In the genomic region with DNA sequence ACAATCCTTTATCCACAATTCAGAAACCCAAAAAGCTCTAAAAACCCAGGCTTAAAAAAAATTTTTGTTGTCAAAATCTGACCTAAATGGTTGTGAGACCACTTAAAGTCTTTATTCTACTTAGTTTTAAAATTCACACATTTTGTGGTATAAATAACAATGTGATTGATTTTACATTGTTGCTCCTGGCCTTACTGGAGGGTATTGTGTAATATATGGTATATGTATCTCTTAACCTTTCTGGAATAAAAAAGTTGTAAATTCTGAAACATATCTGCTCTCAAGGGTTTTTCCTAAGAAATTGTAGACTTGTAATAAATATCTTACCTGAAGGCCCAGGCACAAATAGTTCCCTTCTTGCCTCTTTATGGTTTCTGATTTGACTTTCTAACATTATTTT, we compare ENCODE assay signal across 34 cellular contexts.
DNase-seq lines count a peak whose midpoint lies in the region; ATAC-seq, FAIRE-seq and TF ChIP-seq lines count a peak whose summit lies in the region.
"Had no signal": no experiment of that assay in that cellular context is flagged by ENCODE, and none has a peak within 500 bp of the region (broad histone marks: within the 10 kb centered on the region; RNA-seq: fewer than 3 reads in every experiment).

No MANE protein-coding gene starts in this region.

- no peak overlapping the region for H2BK120ac ChIP-seq in IMR-90 (ENCODE audit: low read depth, low read length)

- in situ Hi-C loops in HepG2 (cut with HindIII; ENCODE audit: extremely low pct_ligation_motif_present, low pct_unique_long_range_greater_than_20kb) = loop anchor here (5.0 kb wide), 1 partner anchor 195 kb away; no protein-coding TSS in a partner anchor
- in situ Hi-C loops in IMR-90 (cut with MboI; ENCODE audit: low sequenced_read_pairs) = loop anchor here (10.0 kb wide), 1 partner anchor 238 kb away; no protein-coding TSS in a partner anchor

- H3K4me3 ChIP-seq in HepG2 (replicated peaks in 1 of 3; ENCODE audit: insufficient read depth in 1 of 3, low read depth in 2 of 3, low read length in 3 of 3) = no peak overlapping the region
- no peak overlapping the region for H3K4me3 ChIP-seq in right lobe of liver
- H3K4me3 ChIP-seq in CD8-positive, alpha-beta T cell (ENCODE audit: low read depth, low read length) = no peak overlapping the region
- no peak overlapping the region for H3K4me3 ChIP-seq in IMR-90 (ENCODE audit: insufficient read depth, low read depth, low read length)
- H3K4me3 ChIP-seq: A549; BLaER1; BLaER1 treated with 17β-estradiol and CSF1 and Interleukin-3, amounts not matched to agents 10 nM and 100 nM had no signal

- no peak overlapping the region for H3K4ac ChIP-seq in IMR-90 (ENCODE audit: low read depth, low read length)

- H3K9ac ChIP-seq in HepG2 (ENCODE audit: insufficient read depth, low read depth, low read length) (no peak overlapping the region), IMR-90 (ENCODE audit: low read depth, low read length) (no peak overlapping the region)
- H3K9ac ChIP-seq: BLaER1; BLaER1 treated with 17β-estradiol and CSF1 and Interleukin-3, amounts not matched to agents 10 nM and 100 nM had no signal

- H3K14ac ChIP-seq in IMR-90 (replicated peaks; ENCODE audit: low read depth, low read length) = no peak overlapping the region

- H2BK20ac ChIP-seq in IMR-90 (ENCODE audit: low read depth, low read length) = no peak overlapping the region

- H3K4me3 Mint-ChIP-seq in CD8-positive, alpha-beta T cell = no peak overlapping the region
- H3K4me3 Mint-ChIP-seq: B cell; CD14-positive monocyte; CD4-positive, alpha-beta memory T cell; CD4-positive, alpha-beta T cell; CD4-positive, CD25-positive, alpha-beta regulatory T cell; CD8-positive, alpha-beta memory T cell had no signal

- H2AK5ac ChIP-seq in IMR-90 (ENCODE audit: low read depth, low read length) = no peak overlapping the region

- no peaks in the 10 kb centered on the region for H3K79me1 ChIP-seq in IMR-90 (ENCODE audit: low read depth in 1 of 2, low read length in 2 of 2)

- no peak for TF ChIP-seq RAD21 in HepG2 (CRISPR knock-in tag; IDR thresholded peaks at IDR 0.05)
- TF ChIP-seq RAD21 in IMR-90 (IDR thresholded peaks at IDR 0.05; ENCODE audit: low read length) = no peak

- H3K23ac ChIP-seq in IMR-90 (ENCODE audit: low read depth, low read length) = no peak overlapping the region

- H3K79me2 ChIP-seq in HepG2 (ENCODE audit: insufficient read depth, low read length) = no peaks in the 10 kb centered on the region

- H3K36me3 ChIP-seq in HepG2 (replicated peaks in 1 of 2; ENCODE audit: control insufficient read depth in 1 of 2, insufficient read depth in 2 of 2, low read length in 2 of 2) (no peaks in the 10 kb centered on the region), right lobe of liver (no peaks in the 10 kb centered on the region), IMR-90 (ENCODE audit: control insufficient read depth, insufficient read depth, low read length) (no peaks in the 10 kb centered on the region)
- no peaks in the 10 kb centered on the region for H3K36me3 ChIP-seq in CD8-positive, alpha-beta T cell (ENCODE audit: insufficient read depth, low read length)
- H3K36me3 ChIP-seq: BE2C; BLaER1; BLaER1 treated with 17β-estradiol and CSF1 and Interleukin-3, amounts not matched to agents 10 nM and 100 nM had no signal

- TF ChIP-seq POLR2A in HepG2 (IDR thresholded peaks at IDR 0.05; ENCODE audit: insufficient read depth in 1 of 2, low read depth in 2 of 2, low read length in 2 of 2) (no peak), right lobe of liver (IDR thresholded peaks at IDR 0.05) (no peak), IMR-90 (IDR thresholded peaks at IDR 0.05; ENCODE audit: low read depth, low read length) (no peak)

- no peak overlapping the region for H2BK15ac ChIP-seq in IMR-90 (ENCODE audit: low read depth, low read length)

- H3K27ac ChIP-seq in HepG2 (ENCODE audit: extremely low read length, insufficient read depth, low read length) (no peak overlapping the region), right lobe of liver (no peak overlapping the region), IMR-90 (ENCODE audit: insufficient read depth, low read length) (no peak overlapping the region)
- H3K27ac ChIP-seq in CD8-positive, alpha-beta T cell (ENCODE audit: low read depth, low read length) = no peak overlapping the region
- H3K27ac ChIP-seq: 22Rv1; A549; BLaER1; BLaER1 treated with 17β-estradiol and CSF1 and Interleukin-3, amounts not matched to agents 10 nM and 100 nM; C4-2B had no signal

- peaks cover 8% of the 10 kb centered on the region for H3K27me3 Mint-ChIP-seq in CD8-positive, alpha-beta T cell (ENCODE audit: low read depth)

- H3K9me3 Mint-ChIP-seq in CD8-positive, alpha-beta T cell = no peaks in the 10 kb centered on the region
- H3K9me3 Mint-ChIP-seq: CD4-positive, alpha-beta memory T cell; CD4-positive, alpha-beta T cell; CD8-positive, alpha-beta memory T cell had no signal

- no peaks in the 10 kb centered on the region for H3K36me3 Mint-ChIP-seq in CD8-positive, alpha-beta T cell
- H3K36me3 Mint-ChIP-seq: CD14-positive monocyte; CD4-positive, alpha-beta memory T cell; CD4-positive, CD25-positive, alpha-beta regulatory T cell; CD8-positive, alpha-beta memory T cell had no signal

- no peaks in the 10 kb centered on the region for H3K4me1 Mint-ChIP-seq in CD8-positive, alpha-beta T cell (ENCODE audit: low read depth)
- H3K4me1 Mint-ChIP-seq: B cell; CD14-positive monocyte; CD4-positive, alpha-beta memory T cell; CD4-positive, CD25-positive, alpha-beta regulatory T cell; CD8-positive, alpha-beta memory T cell had no signal

- H2AK9ac ChIP-seq in IMR-90 (replicated peaks; ENCODE audit: low read depth, low read length, poor library complexity) = no peak overlapping the region

- peak overlapping the region; percentile 14 for H3K27ac Mint-ChIP-seq in CD8-positive, alpha-beta T cell
- H3K27ac Mint-ChIP-seq: B cell; CD14-positive monocyte; CD4-positive, alpha-beta memory T cell; CD4-positive, alpha-beta T cell; CD4-positive, CD25-positive, alpha-beta regulatory T cell; CD8-positive, alpha-beta memory T cell had no signal

- no peaks in the 10 kb centered on the region for H3K9me1 ChIP-seq in IMR-90 (ENCODE audit: insufficient read depth, low read length)

- H3K18ac ChIP-seq in IMR-90 (ENCODE audit: low read depth, low read length) = no peak overlapping the region

- TF ChIP-seq EP300 in HepG2 (IDR thresholded peaks at IDR 0.05; ENCODE audit: low read depth in 2 of 2, low read length in 2 of 2) (no peak), HepG2 (CRISPR knock-in tag; IDR thresholded peaks at IDR 0.05; ENCODE audit: borderline replicate concordance) (no peak)

- H2BK5ac ChIP-seq in IMR-90 (ENCODE audit: low read depth, low read length, poor library complexity, severe bottlenecking) = no peak overlapping the region

- BruUV-seq in HepG2 (replicated peaks; lab: Mats Ljungman, UMichigan) (no TSS peak), IMR-90 (replicated peaks; lab: Mats Ljungman, UMichigan) (no TSS peak)

- H3K9me3 ChIP-seq in HepG2 (ENCODE audit: low read length) = no peaks in the 10 kb centered on the region
- no peaks in the 10 kb centered on the region for H3K9me3 ChIP-seq in right lobe of liver
- H3K9me3 ChIP-seq in CD8-positive, alpha-beta T cell (ENCODE audit: low read length) = no peaks in the 10 kb centered on the region
- peaks cover 2% of the 10 kb centered on the region; the same call in 1 of the 2 replicates for H3K9me3 ChIP-seq in IMR-90 (ENCODE audit: control insufficient read depth, insufficient read depth, low read length)
- H3K9me3 ChIP-seq: A549, BE2C, BLaER1, Caco-2 had no signal

- H4K5ac ChIP-seq in IMR-90 (ENCODE audit: low read depth, low read length) = no peak overlapping the region

- no peak for DNase-seq in HepG2 (ENCODE audit: low spot score)
- no peak for DNase-seq in right lobe of liver
- DNase-seq in CD8-positive, alpha-beta T cell = no peak
- no peak for DNase-seq in IMR-90
- DNase-seq in stimulated activated naive CD4-positive, alpha-beta T cell (lab: John Stamatoyannopoulos, UW) = no peak
- no peak for DNase-seq in NCI-H1436 treated with DMSO at 0.1 percent for 48 hours (lab: John Stamatoyannopoulos, UW)
- DNase-seq: 8988T; ACHN; AML-193; BE2C; C1 segment of cervical spinal cord; Caco-2; Calu3; CD4-positive, alpha-beta memory T cell; CD4-positive, alpha-beta T cell; CD4-positive, CD25-positive, alpha-beta regulatory T cell; CD8-positive, alpha-beta memory T cell; COR-L47; DMS 273 treated with DMSO at 0.1 percent for 48 hours; DMS153; DMS53; DMS79; DMS79 treated with DMSO at 0.1 percent for 48 hours; DND-41; EL had no signal

- no peaks in the 10 kb centered on the region for H3K27me3 ChIP-seq in HepG2 (ENCODE audit: control insufficient read depth in 1 of 2, insufficient read depth in 2 of 2, low read length in 2 of 2)
- H3K27me3 ChIP-seq in right lobe of liver = no peaks in the 10 kb centered on the region
- no peaks in the 10 kb centered on the region for H3K27me3 ChIP-seq in CD8-positive, alpha-beta T cell (ENCODE audit: insufficient read depth, low read length)
- H3K27me3 ChIP-seq in IMR-90 (ENCODE audit: control insufficient read depth, insufficient read depth, low read length) = no peaks in the 10 kb centered on the region
- H3K27me3 ChIP-seq: BE2C; BLaER1; BLaER1 treated with 17β-estradiol and CSF1 and Interleukin-3, amounts not matched to agents 10 nM and 100 nM had no signal

- no peak overlapping the region for H4K8ac ChIP-seq in IMR-90 (ENCODE audit: low read depth in 2 of 2, low read length in 2 of 2)

- dilution Hi-C loops in IMR-90 (cut with HindIII; ENCODE audit: low sequenced_read_pairs, unreplicated experiment) = no loop called here

- POLR2A ChIA-PET in HepG2 (lab: Yijun Ruan, JAX) (no interaction called here), IMR-90 (lab: Charles Lee; ENCODE audit: unreplicated experiment) (no interaction called here)
- POLR2A ChIA-PET in CD8-positive, alpha-beta T cell (lab: Charles Lee) = no interaction called here

- H3K4me2 ChIP-seq in HepG2 (ENCODE audit: low read depth, low read length) = no peak overlapping the region
- H3K4me2 ChIP-seq in IMR-90 (ENCODE audit: low read depth, low read length) = no peak overlapping the region
- H3K4me2 ChIP-seq: A549; BLaER1; BLaER1 treated with 17β-estradiol and CSF1 and Interleukin-3, amounts not matched to agents 10 nM and 100 nM had no signal

- CTCF ChIA-PET in HepG2 (lab: Yijun Ruan, JAX; ENCODE audit: low intra/inter-chr PET ratio, low total read pairs) (no interaction called here), IMR-90 (lab: Yijun Ruan, JAX) (interaction anchor here (0.7 to 1.0 kb wide), 2 partner anchors 243 to 247 kb away, joined by 3 read pairs; no protein-coding TSS in a partner anchor)
- CTCF ChIA-PET in CD8-positive, alpha-beta T cell (lab: Charles Lee) = no interaction called here

- intact Hi-C loops in HepG2 (cut with micrococcal nuclease; ENCODE audit: unreplicated experiment) = no loop called here
- intact Hi-C loops in right lobe of liver (cut with DNase I) = loop anchor here in 1 of 2 donors (10.0 kb wide), 1 partner anchor 198 kb away; no protein-coding TSS in a partner anchor
- intact Hi-C loops in CD8-positive, alpha-beta T cell (cut with DNase I, micrococcal nuclease) = no loop called here
- intact Hi-C loops in IMR-90 (cut with micrococcal nuclease) = no loop called here

- FAIRE-seq in HepG2 (lab: Jason Lieb, UNC) = no peak
- FAIRE-seq: A204.1, A549, D721Med had no signal

- ATAC-seq in HepG2 (no peak), right lobe of liver (no peak), IMR-90 (ENCODE audit: low read depth) (no peak)
- ATAC-seq in CD8-positive, alpha-beta T cell = no peak
- ATAC-seq: A549 had no signal

- no peak overlapping the region for H3K56ac ChIP-seq in IMR-90 (ENCODE audit: extremely low read depth, insufficient read depth, low read length)

- TF ChIP-seq CTCF in HepG2 (CRISPR knock-in tag; IDR thresholded peaks at IDR 0.05) (no peak), right lobe of liver (IDR thresholded peaks at IDR 0.05) (no peak), IMR-90 (conservative IDR thresholded peaks at IDR 0.05; ENCODE audit: low read depth, low read length) (no peak)
- no peak for TF ChIP-seq CTCF in CD8-positive, alpha-beta T cell (IDR thresholded peaks at IDR 0.05)

- H4K20me1 ChIP-seq in HepG2 (ENCODE audit: insufficient read depth, low read length) (no peaks in the 10 kb centered on the region), IMR-90 (ENCODE audit: insufficient read depth, low read length) (no peaks in the 10 kb centered on the region)
- H4K20me1 ChIP-seq: BLaER1; BLaER1 treated with 17β-estradiol and CSF1 and Interleukin-3, amounts not matched to agents 10 nM and 100 nM had no signal

- no peaks in the 10 kb centered on the region for H3K4me1 ChIP-seq in HepG2 (ENCODE audit: insufficient read depth, low read length)
- no peaks in the 10 kb centered on the region for H3K4me1 ChIP-seq in right lobe of liver
- no peaks in the 10 kb centered on the region for H3K4me1 ChIP-seq in CD8-positive, alpha-beta T cell (ENCODE audit: insufficient read depth, low read length)
- H3K4me1 ChIP-seq in IMR-90 (ENCODE audit: control insufficient read depth, insufficient read depth, low read length) = peaks cover 4% of the 10 kb centered on the region; the same call in 1 of the 2 replicates
- H3K4me1 ChIP-seq: BE2C, Caco-2 had no signal

- H2AFZ ChIP-seq in HepG2 (ENCODE audit: low read length) (no peak overlapping the region), IMR-90 (replicated peaks; ENCODE audit: low read length, poor library complexity) (no peak overlapping the region)

- no peak overlapping the region for H4K91ac ChIP-seq in IMR-90 (ENCODE audit: insufficient read depth, low read depth, low read length)
